In genomic region chr4:61202638-61203495, GRCh38 we compare ENCODE assay signal across 9 cellular contexts. TPM values are rescaled to one million over a fixed set of nuclear protein-coding genes. Genes with fewer than 3 reads are reported as not detected.
DNase-seq lines count a peak whose midpoint lies in the region; FAIRE-seq and TF ChIP-seq lines count a peak whose summit lies in the region.
"Had no signal": no experiment of that assay in that cellular context is flagged by ENCODE, and none has a peak within 500 bp of the region (broad histone marks: within the 10 kb centered on the region; RNA-seq: fewer than 3 reads in every experiment).

No MANE protein-coding gene starts in this region.

- TF ChIP-seq POLR2A in H54 (IDR thresholded peaks at IDR 0.05; ENCODE audit: low read depth, low read length): no peak

- H3K4me3 ChIP-seq in MG63 (no peak overlapping the region), A673 (ENCODE audit: low read depth, low read length, poor library complexity, severe bottlenecking) (no peak overlapping the region)

- no peak for FAIRE-seq in H54 (lab: Jason Lieb, UNC)
- FAIRE-seq: GM18507 had no signal

- H3K27ac ChIP-seq in A673 (ENCODE audit: low read depth, low read length, poor library complexity, severe bottlenecking): no peak overlapping the region

- H3K27ac Mint-ChIP-seq in progenitor cell of endocrine pancreas: peak overlapping the region; percentile 89

- peaks cover 65% of the 10 kb centered on the region for H3K27me3 Mint-ChIP-seq in progenitor cell of endocrine pancreas

- no peaks in the 10 kb centered on the region for H3K36me3 Mint-ChIP-seq in progenitor cell of endocrine pancreas (ENCODE audit: insufficient read depth)

- CTCF ChIA-PET in A673 (lab: Charles Lee): no interaction called here

- H3K9me3 Mint-ChIP-seq in progenitor cell of endocrine pancreas (ENCODE audit: low read depth): no peaks in the 10 kb centered on the region

- peaks cover 24% of the 10 kb centered on the region for H3K4me1 Mint-ChIP-seq in progenitor cell of endocrine pancreas (ENCODE audit: low read depth)

- H3K27me3 ChIP-seq in MG63: peaks cover 41% of the 10 kb centered on the region
- H3K27me3 ChIP-seq in A673 (replicated peaks; ENCODE audit: insufficient read depth, low read depth, low read length, poor library complexity): peaks cover 57% of the 10 kb centered on the region

- H3K4me3 Mint-ChIP-seq in progenitor cell of endocrine pancreas (ENCODE audit: low read depth): peak overlapping the region; percentile 99

- no TSS peak for BruUV-seq in A673 (replicated peaks; lab: Mats Ljungman, UMichigan)

- intact Hi-C loops in head of caudate nucleus (cut with DNase I): no loop called here
- intact Hi-C loops in A673 (cut with micrococcal nuclease; ENCODE audit: unreplicated experiment): no loop called here

- POLR2A ChIA-PET in A673 (lab: Charles Lee; ENCODE audit: low non-redundant PET): no interaction called here

- H3K9me3 ChIP-seq in ES-I3 (ENCODE audit: control insufficient read depth, insufficient read depth, low read length) (no peaks in the 10 kb centered on the region), MG63 (no peaks in the 10 kb centered on the region), A673 (ENCODE audit: low read depth, low read length, poor library complexity, severe bottlenecking) (no peaks in the 10 kb centered on the region)

- H3K9ac ChIP-seq in ES-I3 (ENCODE audit: low read depth, low read length): peak overlapping the region; percentile 79

- peaks cover 17% of the 10 kb centered on the region for H3K4me1 ChIP-seq in ES-I3 (ENCODE audit: insufficient read depth, low read length)
- H3K4me1 ChIP-seq in A673 (ENCODE audit: insufficient read depth, low read length, poor library complexity, severe bottlenecking): no peaks in the 10 kb centered on the region

- H3K36me3 ChIP-seq in ES-I3 (ENCODE audit: insufficient read depth, low read length): no peaks in the 10 kb centered on the region
- H3K36me3 ChIP-seq in MG63: no peaks in the 10 kb centered on the region
- H3K36me3 ChIP-seq in A673 (ENCODE audit: insufficient read depth, low read length, poor library complexity, severe bottlenecking): no peaks in the 10 kb centered on the region

- DNase-seq in OCI-M1 (lab: John Stamatoyannopoulos, UW) (peak; percentile 79), head of caudate nucleus (peak in 39 of 42 donors; percentile 37 to 80 (median 60)), progenitor cell of endocrine pancreas (ENCODE audit: low spot score, unreplicated experiment) (peak; percentile 15), H54 (ENCODE audit: insufficient read length, low spot score) (no peak), MV-4-11 (lab: John Stamatoyannopoulos, UW) (no peak), MG63 (no peak), A673 (ENCODE audit: low spot score) (no peak)

- no peak for TF ChIP-seq CTCF in progenitor cell of endocrine pancreas (IDR thresholded peaks at IDR 0.05; ENCODE audit: unreplicated experiment)
- TF ChIP-seq CTCF in A673 (conservative IDR thresholded peaks at IDR 0.05; ENCODE audit: low read depth, low read length): no peak

RNA-seq across cellular contexts. Expression of gene ADGRL3, which starts 2.7 kb away (rescaled TPM):
- total RNA-seq in progenitor cell of endocrine pancreas (5.6 and 7.0 TPM in 2 replicates), A673 (2021) (not detected in 2 replicates)
- not detected in 2 replicates for total RNA-seq in MG63 (2014; rRNA removed; shearing (Covaris generic); ENCODE audit: low replicate concordance)

Comparison
In these comparisons a context has a peak if more than half of its experiments do, and no peak if none do; other contexts are left out.
1. DNase-seq: peak in OCI-M1 (single experiment), head of caudate nucleus (39 of 42) and progenitor cell of endocrine pancreas (single experiment); none in H54 (single experiment), MV-4-11 (single experiment), MG63 (single experiment) and A673 (single experiment).